ENCODE assay signal across 1 cellular context in the genomic region with DNA sequence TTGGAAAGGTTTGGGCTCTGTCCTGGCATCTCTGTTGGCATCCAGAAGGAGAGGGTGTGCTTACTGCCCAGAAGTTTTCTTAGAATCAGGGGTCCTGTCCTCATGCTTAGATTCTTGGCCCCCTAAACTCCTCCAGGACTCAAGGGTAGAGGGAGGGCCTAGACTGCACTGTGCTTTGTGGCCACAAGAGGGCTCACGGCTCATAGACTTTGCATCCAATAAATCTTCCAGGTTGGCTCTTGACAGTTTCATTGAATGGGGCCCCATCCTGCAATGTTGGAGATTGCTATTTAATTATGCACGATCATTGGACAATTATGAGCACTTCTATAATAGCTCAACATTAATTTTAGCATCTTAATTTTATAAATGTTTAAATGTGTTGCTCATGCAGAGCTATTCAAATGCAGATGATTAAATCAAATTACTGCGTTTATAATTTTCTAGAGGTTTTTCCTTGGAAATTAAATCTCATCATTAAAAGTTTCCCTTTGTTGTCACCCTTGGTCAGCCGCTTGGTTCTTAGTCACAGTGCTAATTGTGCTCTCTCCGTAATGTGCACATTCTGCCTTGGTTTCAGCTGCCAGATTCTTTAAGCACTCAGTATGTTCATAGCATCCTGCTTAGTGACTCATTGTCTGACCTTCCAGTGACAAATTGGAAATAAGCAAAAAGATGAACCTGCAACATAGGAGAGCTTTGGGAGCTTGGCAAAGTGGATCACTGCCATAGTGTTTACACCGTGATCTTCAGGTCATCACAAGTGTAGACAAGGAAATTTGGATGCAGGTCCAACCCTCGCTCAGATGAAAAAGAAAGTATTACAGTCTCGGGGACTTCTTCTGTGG.
A peak's percentile ranks its signal among the peaks of the same experiment; 100 is the strongest.
TF ChIP-seq lines count a peak whose summit lies in the region.

No MANE protein-coding gene starts in this region.

TF ChIP-seq in HepG2, 621 proteins besides CTCF, POLR2A, EP300 and RAD21 (continued from another document):
- TF ChIP-seq MEIS2 (CRISPR knock-in tag; IDR thresholded peaks at IDR 0.05) (peak; percentile 69; the same call in 1 of the 2 replicates), SMC3 (IDR thresholded peaks at IDR 0.05; ENCODE audit: low read length) (peak; percentile 59), ZNF382 (CRISPR knock-in tag; IDR thresholded peaks at IDR 0.05; ENCODE audit: borderline replicate concordance) (no peak), CBX2 (IDR thresholded peaks at IDR 0.05; ENCODE audit: low read depth, low read length) (no peak), CBX2 (CRISPR knock-in tag; IDR thresholded peaks at IDR 0.05; ENCODE audit: low read depth) (no peak)
- TF ChIP-seq, protein P1, sequence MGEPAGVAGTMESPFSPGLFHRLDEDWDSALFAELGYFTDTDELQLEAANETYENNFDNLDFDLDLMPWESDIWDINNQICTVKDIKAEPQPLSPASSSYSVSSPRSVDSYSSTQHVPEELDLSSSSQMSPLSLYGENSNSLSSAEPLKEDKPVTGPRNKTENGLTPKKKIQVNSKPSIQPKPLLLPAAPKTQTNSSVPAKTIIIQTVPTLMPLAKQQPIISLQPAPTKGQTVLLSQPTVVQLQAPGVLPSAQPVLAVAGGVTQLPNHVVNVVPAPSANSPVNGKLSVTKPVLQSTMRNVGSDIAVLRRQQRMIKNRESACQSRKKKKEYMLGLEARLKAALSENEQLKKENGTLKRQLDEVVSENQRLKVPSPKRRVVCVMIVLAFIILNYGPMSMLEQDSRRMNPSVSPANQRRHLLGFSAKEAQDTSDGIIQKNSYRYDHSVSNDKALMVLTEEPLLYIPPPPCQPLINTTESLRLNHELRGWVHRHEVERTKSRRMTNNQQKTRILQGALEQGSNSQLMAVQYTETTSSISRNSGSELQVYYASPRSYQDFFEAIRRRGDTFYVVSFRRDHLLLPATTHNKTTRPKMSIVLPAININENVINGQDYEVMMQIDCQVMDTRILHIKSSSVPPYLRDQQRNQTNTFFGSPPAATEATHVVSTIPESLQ (CRISPR knock-in tag; conservative IDR thresholded peaks at IDR 0.05), result no peak
